ENCODE assay signal across 24 cellular contexts in the genomic region with DNA sequence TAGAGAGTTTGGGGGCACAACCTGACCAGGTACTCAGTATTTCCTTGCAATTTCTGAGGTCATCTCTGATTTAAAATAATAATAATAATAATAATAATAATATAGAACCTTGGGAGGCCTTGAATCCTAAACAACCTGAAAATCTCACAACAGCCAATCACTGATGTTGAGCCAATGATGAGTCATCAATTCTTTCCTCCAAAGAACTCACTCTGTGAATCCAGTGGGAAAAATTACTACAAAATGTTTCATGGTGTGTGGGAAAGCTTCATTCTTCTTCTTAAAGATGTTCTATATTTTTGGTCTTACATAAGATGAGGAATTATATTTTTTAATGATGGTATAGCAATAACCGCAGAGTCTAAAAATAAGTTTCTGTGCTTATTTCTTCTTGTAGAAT.
A peak's percentile ranks its signal among the peaks of the same experiment; 100 is the strongest.
DNase-seq lines count a peak whose midpoint lies in the region; ATAC-seq, FAIRE-seq and TF ChIP-seq lines count a peak whose summit lies in the region.
"Had no signal": no experiment of that assay in that cellular context is flagged by ENCODE, and none has a peak within 500 bp of the region (broad histone marks: within the 10 kb centered on the region; RNA-seq: fewer than 3 reads in every experiment).

No MANE protein-coding gene starts in this region.

- H3K9me3 ChIP-seq in HepG2 (ENCODE audit: low read length) (no peaks in the 10 kb centered on the region), right lobe of liver (no peaks in the 10 kb centered on the region), H1 (ENCODE audit: insufficient read depth in 2 of 2, low read depth in 1 of 2, low read length in 1 of 2) (no peaks in the 10 kb centered on the region)
- H3K9me3 ChIP-seq: BE2C; BLaER1 treated with 17β-estradiol and CSF1 and Interleukin-3, amounts not matched to agents 10 nM and 100 nM; HAP-1 had no signal

- POLR2A ChIA-PET in HepG2 (lab: Yijun Ruan, JAX), result no interaction called here
- POLR2A ChIA-PET in H1 (lab: Charles Lee; ENCODE audit: partially characterized antibody), result no interaction called here

- H3K4me1 ChIP-seq in HepG2 (ENCODE audit: insufficient read depth, low read length), result no peaks in the 10 kb centered on the region
- H3K4me1 ChIP-seq in right lobe of liver, result no peaks in the 10 kb centered on the region
- H3K4me1 ChIP-seq in H1 (replicated peaks in 1 of 4; ENCODE audit: control insufficient read depth in 3 of 4, insufficient read depth in 4 of 4, low read length in 3 of 4), result no peaks in the 10 kb centered on the region; a peak in 1 of 7 replicates
- H3K4me1 ChIP-seq: HAP-1 had no signal

- no peak overlapping the region for H4K91ac ChIP-seq in H1 (replicated peaks; ENCODE audit: insufficient read length, low read length)

- H3K9ac ChIP-seq in HepG2 (ENCODE audit: insufficient read depth, low read depth, low read length), result no peak overlapping the region
- no peak overlapping the region for H3K9ac ChIP-seq in H1 (replicated peaks in 1 of 4; ENCODE audit: extremely low read depth in 1 of 4, low read depth in 3 of 4, low read length in 3 of 4)
- H3K9ac ChIP-seq: BLaER1 treated with 17β-estradiol and CSF1 and Interleukin-3, amounts not matched to agents 10 nM and 100 nM had no signal

- FAIRE-seq in HepG2 (lab: Jason Lieb, UNC) (no peak), H1 (lab: Jason Lieb, UNC) (no peak)
- FAIRE-seq: D721Med, GM12891, GM18507, H54 had no signal

- no peak overlapping the region for H4K8ac ChIP-seq in H1 (ENCODE audit: extremely low read depth, insufficient read depth, low read length)

- no peak overlapping the region for H3K4ac ChIP-seq in H1 (replicated peaks; ENCODE audit: insufficient read length, low read depth, low read length)

- H3K56ac ChIP-seq in H1 (replicated peaks; ENCODE audit: insufficient read length, low read depth, low read length), result no peak overlapping the region

- H3K79me1 ChIP-seq in H1 (ENCODE audit: low read depth, low read length), result no peaks in the 10 kb centered on the region

- intact Hi-C loops in HepG2 (cut with micrococcal nuclease; ENCODE audit: unreplicated experiment), result no loop called here
- intact Hi-C loops in right lobe of liver (cut with DNase I), result no loop called here

- CTCF ChIA-PET in HepG2 (lab: Yijun Ruan, JAX; ENCODE audit: low intra/inter-chr PET ratio, low total read pairs), result no interaction called here
- CTCF ChIA-PET in H1 (lab: Charles Lee; ENCODE audit: partially characterized antibody), result interaction anchor here (1.8 kb wide), 1 partner anchor 8 kb away, joined by 6 read pairs; no protein-coding TSS in a partner anchor

- TF ChIP-seq EP300 in HepG2 (IDR thresholded peaks at IDR 0.05; ENCODE audit: low read depth in 2 of 2, low read length in 2 of 2), result no peak
- TF ChIP-seq EP300 in HepG2 (CRISPR knock-in tag; IDR thresholded peaks at IDR 0.05; ENCODE audit: borderline replicate concordance), result no peak
- TF ChIP-seq EP300 in H1 (IDR thresholded peaks at IDR 0.05; ENCODE audit: borderline replicate concordance in 1 of 2, low read depth in 2 of 2, low read length in 2 of 2), result no peak

- no peak overlapping the region for H2BK5ac ChIP-seq in H1 (ENCODE audit: low read depth, low read length)

- no peak overlapping the region for H3K23ac ChIP-seq in H1 (ENCODE audit: insufficient read length)

- H2AFZ ChIP-seq in HepG2 (ENCODE audit: low read length) (no peak overlapping the region), H1 (ENCODE audit: low read length) (no peak overlapping the region)
- H2AFZ ChIP-seq: GM23338 had no signal

- H3K4me2 ChIP-seq in HepG2 (ENCODE audit: low read depth, low read length), result no peak overlapping the region
- H3K4me2 ChIP-seq in H1 (ENCODE audit: insufficient read depth in 1 of 2, low read depth in 2 of 2, low read length in 2 of 2), result no peak overlapping the region
- H3K4me2 ChIP-seq: BLaER1 treated with 17β-estradiol and CSF1 and Interleukin-3, amounts not matched to agents 10 nM and 100 nM; GM23338 had no signal

- no peak overlapping the region for H2BK120ac ChIP-seq in H1 (replicated peaks; ENCODE audit: low read depth, low read length)

- TF ChIP-seq POLR2A in HepG2 (IDR thresholded peaks at IDR 0.05; ENCODE audit: insufficient read depth in 1 of 2, low read depth in 2 of 2, low read length in 2 of 2), result no peak
- TF ChIP-seq POLR2A in right lobe of liver (IDR thresholded peaks at IDR 0.05), result no peak
- TF ChIP-seq POLR2A in H1 (IDR thresholded peaks at IDR 0.05; ENCODE audit: control extremely low read depth in 1 of 2, low read depth in 2 of 2, low read length in 2 of 2), result no peak

- no peak for TF ChIP-seq RAD21 in HepG2 (CRISPR knock-in tag; IDR thresholded peaks at IDR 0.05)
- no peak for TF ChIP-seq RAD21 in H1 (IDR thresholded peaks at IDR 0.05 in 1 of 2, conservative IDR thresholded peaks at IDR 0.05 in 1 of 2; ENCODE audit: low read depth in 2 of 2, low read length in 2 of 2)

- no peak overlapping the region for H3K27ac ChIP-seq in HepG2 (ENCODE audit: extremely low read length, insufficient read depth, low read length)
- no peak overlapping the region for H3K27ac ChIP-seq in right lobe of liver
- no peak overlapping the region for H3K27ac ChIP-seq in H1 (ENCODE audit: low read depth, low read length)
- H3K27ac ChIP-seq: 22Rv1; BLaER1 treated with 17β-estradiol and CSF1 and Interleukin-3, amounts not matched to agents 10 nM and 100 nM had no signal

- WGBS in HepG2 (ENCODE audit: low lambda C conversion rate), result 2% methylated on average over 1 of the region's 1 CpG
- WGBS in right lobe of liver (ENCODE audit: insufficient coverage, low coverage, low lambda C conversion rate, missing lambda C conversion rate), result 64% methylated on average over 1 of the region's 1 CpG
- 96% methylated on average over 1 of the region's 1 CpG; no CpG with 5 or more reads in 1 of the 2 experiments for WGBS in H1 (ENCODE audit: extremely low coverage in 1 of 2, insufficient coverage in 1 of 2, insufficient read length in 1 of 2, insufficient replicate concordance in 2 of 2, low coverage in 1 of 2, low lambda C conversion rate in 2 of 2, missing lambda C conversion rate in 1 of 2), 2 experiments

- no peak overlapping the region for H3K18ac ChIP-seq in H1 (ENCODE audit: extremely low read depth, low read length)

- H4K20me1 ChIP-seq in HepG2 (ENCODE audit: insufficient read depth, low read length) (no peaks in the 10 kb centered on the region), H1 (replicated peaks in 1 of 2; ENCODE audit: control insufficient read depth in 1 of 2, insufficient read depth in 2 of 2, low read length in 2 of 2) (no peaks in the 10 kb centered on the region)
- H4K20me1 ChIP-seq: BLaER1 treated with 17β-estradiol and CSF1 and Interleukin-3, amounts not matched to agents 10 nM and 100 nM had no signal

- H2BK12ac ChIP-seq in H1 (ENCODE audit: low read depth, low read length), result no peak overlapping the region

- ATAC-seq in HepG2, result no peak
- no peak for ATAC-seq in right lobe of liver
- no peak for ATAC-seq in HG02571 (IDR thresholded peaks at IDR 0.05; ENCODE audit: unreplicated experiment)
- ATAC-seq: GM23338 had no signal

- H3K4me3 ChIP-seq in HepG2 (replicated peaks in 1 of 3; ENCODE audit: insufficient read depth in 1 of 3, low read depth in 2 of 3, low read length in 3 of 3), result no peak overlapping the region
- H3K4me3 ChIP-seq in right lobe of liver, result no peak overlapping the region
- no peak overlapping the region for H3K4me3 ChIP-seq in H1 (ENCODE audit: extremely low read depth in 1 of 4, insufficient read depth in 2 of 4, low read depth in 3 of 4, low read length in 4 of 4)
- no peak overlapping the region for H3K4me3 ChIP-seq in fibroblast of mammary gland (ENCODE audit: control insufficient read depth, low read depth, low read length)
- H3K4me3 ChIP-seq: BLaER1 treated with 17β-estradiol and CSF1 and Interleukin-3, amounts not matched to agents 10 nM and 100 nM; GM23338; HAP-1 had no signal

- no peaks in the 10 kb centered on the region for H3K27me3 ChIP-seq in HepG2 (ENCODE audit: control insufficient read depth in 1 of 2, insufficient read depth in 2 of 2, low read length in 2 of 2)
- H3K27me3 ChIP-seq in right lobe of liver, result no peaks in the 10 kb centered on the region
- no peaks in the 10 kb centered on the region for H3K27me3 ChIP-seq in H1 (replicated peaks in 1 of 4; ENCODE audit: control insufficient read depth in 3 of 4, extremely low read depth in 1 of 4, insufficient read depth in 3 of 4, low read length in 3 of 4)
- H3K27me3 ChIP-seq: BE2C; BLaER1 treated with 17β-estradiol and CSF1 and Interleukin-3, amounts not matched to agents 10 nM and 100 nM had no signal

- no peak overlapping the region for H4K5ac ChIP-seq in H1 (ENCODE audit: insufficient read length, low read depth, low read length)

- no peak overlapping the region for H2BK15ac ChIP-seq in H1 (ENCODE audit: low read length)

- in situ Hi-C loops in HepG2 (cut with HindIII; ENCODE audit: extremely low pct_ligation_motif_present, low pct_unique_long_range_greater_than_20kb), result no loop called here

- TF ChIP-seq CTCF in HepG2 (CRISPR knock-in tag; IDR thresholded peaks at IDR 0.05) (no peak), right lobe of liver (IDR thresholded peaks at IDR 0.05) (no peak), H1 (IDR thresholded peaks at IDR 0.05; ENCODE audit: control extremely low read depth in 1 of 3, insufficient read depth in 1 of 3, low read depth in 1 of 3, low read length in 3 of 3) (no peak), fibroblast of mammary gland (conservative IDR thresholded peaks at IDR 0.05; ENCODE audit: control insufficient read depth, insufficient read depth, low read depth, low read length) (no peak)

- H3K79me2 ChIP-seq in HepG2 (ENCODE audit: insufficient read depth, low read length) (no peaks in the 10 kb centered on the region), H1 (ENCODE audit: control insufficient read depth in 1 of 2, insufficient read depth in 2 of 2, low read length in 2 of 2) (no peaks in the 10 kb centered on the region)

- DNase-seq in HepG2 (ENCODE audit: low spot score) (no peak), right lobe of liver (no peak), H1 (ENCODE audit: low read depth in 1 of 2, low spot score in 2 of 2) (no peak), fibroblast of mammary gland (ENCODE audit: low read depth) (peak; percentile 13), GF-D8 (lab: John Stamatoyannopoulos, UW) (no peak)
- DNase-seq: ACHN; AML-193; BE2C; CD4-positive, alpha-beta T cell; CD8-positive, alpha-beta memory T cell; DMS 273 treated with DMSO at 0.1 percent for 48 hours; DMS79; EL; GDM1; HFFc6 had no signal

- no peak overlapping the region for H3K14ac ChIP-seq in H1 (ENCODE audit: insufficient read length)

- H2AK5ac ChIP-seq in H1 (ENCODE audit: low read depth, low read length), result no peak overlapping the region

- H3K36me3 ChIP-seq in HepG2 (replicated peaks in 1 of 2; ENCODE audit: control insufficient read depth in 1 of 2, insufficient read depth in 2 of 2, low read length in 2 of 2) (no peaks in the 10 kb centered on the region), right lobe of liver (no peaks in the 10 kb centered on the region), H1 (ENCODE audit: control insufficient read depth in 2 of 4, insufficient read depth in 4 of 4, low read length in 3 of 4) (no peaks in the 10 kb centered on the region)
- H3K36me3 ChIP-seq: BE2C; BLaER1 treated with 17β-estradiol and CSF1 and Interleukin-3, amounts not matched to agents 10 nM and 100 nM; HAP-1 had no signal

- no TSS peak for BruUV-seq in HepG2 (replicated peaks; lab: Mats Ljungman, UMichigan)

- H2BK20ac ChIP-seq in H1 (ENCODE audit: low read length), result no peak overlapping the region

- H3K23me2 ChIP-seq in H1 (ENCODE audit: low read depth, low read length), result no peaks in the 10 kb centered on the region
